In genomic region chr16:87382023-87382785, GRCh38 we compare ENCODE assay signal across 1 cellular context.
TF ChIP-seq lines count a peak whose summit lies in the region.

No MANE protein-coding gene starts in this region.

TF ChIP-seq in HepG2, 621 proteins besides CTCF, POLR2A, EP300 and RAD21 (continued from another document and continues in another):
- TF ChIP-seq ZNF407 (CRISPR knock-in tag; IDR thresholded peaks at IDR 0.05; ENCODE audit: not compliant biosample characterization) = no peak
- no peak for TF ChIP-seq SOX6 (IDR thresholded peaks at IDR 0.05)
- peak; percentile 98 for TF ChIP-seq SOX6 (CRISPR knock-in tag; IDR thresholded peaks at IDR 0.05)
- TF ChIP-seq, protein P1, sequence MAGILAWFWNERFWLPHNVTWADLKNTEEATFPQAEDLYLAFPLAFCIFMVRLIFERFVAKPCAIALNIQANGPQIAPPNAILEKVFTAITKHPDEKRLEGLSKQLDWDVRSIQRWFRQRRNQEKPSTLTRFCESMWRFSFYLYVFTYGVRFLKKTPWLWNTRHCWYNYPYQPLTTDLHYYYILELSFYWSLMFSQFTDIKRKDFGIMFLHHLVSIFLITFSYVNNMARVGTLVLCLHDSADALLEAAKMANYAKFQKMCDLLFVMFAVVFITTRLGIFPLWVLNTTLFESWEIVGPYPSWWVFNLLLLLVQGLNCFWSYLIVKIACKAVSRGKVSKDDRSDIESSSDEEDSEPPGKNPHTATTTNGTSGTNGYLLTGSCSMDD (CRISPR knock-in tag; IDR thresholded peaks at IDR 0.05) = no peak
- 0 out of 2 replicates have a peak, but pooled peaks have one; percentile 3 for TF ChIP-seq ZNF235 (CRISPR knock-in tag; IDR thresholded peaks at IDR 0.05; ENCODE audit: borderline replicate concordance)
- no peak for TF ChIP-seq PCBP2 (optimal IDR thresholded peaks at IDR 0.05; ENCODE audit: low read depth, low read length, poor library complexity, severe bottlenecking)
- TF ChIP-seq ETV5 (CRISPR knock-in tag; IDR thresholded peaks at IDR 0.05; ENCODE audit: borderline replicate concordance) = peak; percentile 79
- TF ChIP-seq, protein P2, sequence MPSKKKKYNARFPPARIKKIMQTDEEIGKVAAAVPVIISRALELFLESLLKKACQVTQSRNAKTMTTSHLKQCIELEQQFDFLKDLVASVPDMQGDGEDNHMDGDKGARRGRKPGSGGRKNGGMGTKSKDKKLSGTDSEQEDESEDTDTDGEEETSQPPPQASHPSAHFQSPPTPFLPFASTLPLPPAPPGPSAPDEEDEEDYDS (CRISPR knock-in tag; IDR thresholded peaks at IDR 0.05) = peak; percentile 32; the same call in 1 of the 2 replicates
- no peak for TF ChIP-seq ZNF550 (CRISPR knock-in tag; IDR thresholded peaks at IDR 0.05; ENCODE audit: borderline replicate concordance)
- TF ChIP-seq ZNF367 (CRISPR knock-in tag; IDR thresholded peaks at IDR 0.05; ENCODE audit: borderline replicate concordance) = peak; percentile 73; the same call in 1 of the 2 replicates
- no peak; the same call in 1 of the 2 replicates for TF ChIP-seq ZNF557 (CRISPR knock-in tag; IDR thresholded peaks at IDR 0.05)
- no peak for TF ChIP-seq SP140L (CRISPR knock-in tag; IDR thresholded peaks at IDR 0.05; ENCODE audit: borderline replicate concordance)
- TF ChIP-seq ZKSCAN8 (CRISPR knock-in tag; IDR thresholded peaks at IDR 0.05; ENCODE audit: borderline replicate concordance) = peak; percentile 76; the same call in 1 of the 2 replicates
- 0 out of 2 replicates have a peak, but pooled peaks have one; percentile 85 for TF ChIP-seq ZNF101 (CRISPR knock-in tag; IDR thresholded peaks at IDR 0.05; ENCODE audit: borderline replicate concordance, low read depth)
- no peak for TF ChIP-seq ZNF253 (CRISPR knock-in tag; IDR thresholded peaks at IDR 0.05; ENCODE audit: borderline replicate concordance)
- peak; percentile 97 for TF ChIP-seq SMAD3 (CRISPR knock-in tag; IDR thresholded peaks at IDR 0.05)
- no peak for TF ChIP-seq BRF2 (CRISPR knock-in tag; IDR thresholded peaks at IDR 0.05)
- no peak for TF ChIP-seq MBNL3 (CRISPR knock-in tag; conservative IDR thresholded peaks at IDR 0.05)
- TF ChIP-seq RBM39 (IDR thresholded peaks at IDR 0.05; ENCODE audit: low read depth, low read length, poor library complexity, severe bottlenecking) = no peak
- no peak for TF ChIP-seq SRSF1 (optimal IDR thresholded peaks at IDR 0.05; ENCODE audit: low read depth, low read length)
- TF ChIP-seq RBAK (CRISPR knock-in tag; IDR thresholded peaks at IDR 0.05) = peak; percentile 42; the same call in 1 of the 2 replicates
- 0 out of 2 replicates have a peak, but pooled peaks have one; percentile 40 for TF ChIP-seq RFXANK (CRISPR knock-in tag; IDR thresholded peaks at IDR 0.05)
- peak; percentile 89; the same call in 1 of the 2 replicates for TF ChIP-seq SOX5 (CRISPR knock-in tag; IDR thresholded peaks at IDR 0.05; ENCODE audit: borderline replicate concordance)
- TF ChIP-seq, protein P3, sequence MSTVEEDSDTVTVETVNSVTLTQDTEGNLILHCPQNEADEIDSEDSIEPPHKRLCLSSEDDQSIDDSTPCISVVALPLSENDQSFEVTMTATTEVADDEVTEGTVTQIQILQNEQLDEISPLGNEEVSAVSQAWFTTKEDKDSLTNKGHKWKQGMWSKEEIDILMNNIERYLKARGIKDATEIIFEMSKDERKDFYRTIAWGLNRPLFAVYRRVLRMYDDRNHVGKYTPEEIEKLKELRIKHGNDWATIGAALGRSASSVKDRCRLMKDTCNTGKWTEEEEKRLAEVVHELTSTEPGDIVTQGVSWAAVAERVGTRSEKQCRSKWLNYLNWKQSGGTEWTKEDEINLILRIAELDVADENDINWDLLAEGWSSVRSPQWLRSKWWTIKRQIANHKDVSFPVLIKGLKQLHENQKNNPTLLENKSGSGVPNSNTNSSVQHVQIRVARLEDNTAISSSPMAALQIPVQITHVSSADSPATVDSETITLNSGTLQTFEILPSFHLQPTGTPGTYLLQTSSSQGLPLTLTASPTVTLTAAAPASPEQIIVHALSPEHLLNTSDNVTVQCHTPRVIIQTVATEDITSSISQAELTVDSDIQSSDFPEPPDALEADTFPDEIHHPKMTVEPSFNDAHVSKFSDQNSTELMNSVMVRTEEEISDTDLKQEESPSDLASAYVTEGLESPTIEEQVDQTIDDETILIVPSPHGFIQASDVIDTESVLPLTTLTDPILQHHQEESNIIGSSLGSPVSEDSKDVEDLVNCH (CRISPR knock-in tag; IDR thresholded peaks at IDR 0.05) = no peak
- peak; percentile 76; the same call in 2 of the 3 replicates for TF ChIP-seq MXI1 (IDR thresholded peaks at IDR 0.05; ENCODE audit: borderline replicate concordance, low read depth, low read length)
- no peak for TF ChIP-seq ZNF382 (CRISPR knock-in tag; IDR thresholded peaks at IDR 0.05; ENCODE audit: borderline replicate concordance)
- no peak for TF ChIP-seq ZNF672 (CRISPR knock-in tag; IDR thresholded peaks at IDR 0.05)
- no peak for TF ChIP-seq PCBP1 (IDR thresholded peaks at IDR 0.05; ENCODE audit: borderline replicate concordance, low read depth, low read length)
- TF ChIP-seq ZNF33B (CRISPR knock-in tag; IDR thresholded peaks at IDR 0.05) = no peak
- TF ChIP-seq FOXA1 (IDR thresholded peaks at IDR 0.05) = peak; percentile 97
- peak; percentile 98 for TF ChIP-seq FOXA1 (CRISPR knock-in tag; IDR thresholded peaks at IDR 0.05)
- no peak for TF ChIP-seq GMEB2 (CRISPR knock-in tag; IDR thresholded peaks at IDR 0.05; ENCODE audit: low read depth)
- TF ChIP-seq DNMT3B (CRISPR knock-in tag; conservative IDR thresholded peaks at IDR 0.05) = peak; percentile 89; the same call in 1 of the 2 replicates
- no peak; the same call in 1 of the 2 replicates for TF ChIP-seq ZNF329 (CRISPR knock-in tag; IDR thresholded peaks at IDR 0.05; ENCODE audit: low read depth)
- peak; percentile 97 for TF ChIP-seq TBX2 (CRISPR knock-in tag; IDR thresholded peaks at IDR 0.05; ENCODE audit: borderline replicate concordance)
- no peak for TF ChIP-seq ZNF224 (CRISPR knock-in tag; IDR thresholded peaks at IDR 0.05)
- no peak for TF ChIP-seq HMGA1 (CRISPR knock-in tag; conservative IDR thresholded peaks at IDR 0.05)
- no peak; the same call in 1 of the 2 replicates for TF ChIP-seq UBTF (CRISPR knock-in tag; IDR thresholded peaks at IDR 0.05)
- no peak for TF ChIP-seq SP2 (CRISPR knock-in tag; IDR thresholded peaks at IDR 0.05)
- no peak for TF ChIP-seq MLLT10 (CRISPR knock-in tag; IDR thresholded peaks at IDR 0.05)
- TF ChIP-seq TFDP1 (CRISPR knock-in tag; IDR thresholded peaks at IDR 0.05; ENCODE audit: borderline replicate concordance) = no peak
- TF ChIP-seq KLF15 (CRISPR knock-in tag; IDR thresholded peaks at IDR 0.05; ENCODE audit: borderline replicate concordance) = no peak
- peak; percentile 21; the same call in 1 of the 2 replicates for TF ChIP-seq CCDC6 (CRISPR knock-in tag; IDR thresholded peaks at IDR 0.05)
